ENCODE assay signal across 18 cellular contexts in genomic region chr15:91017716-91018115, GRCh38. TPM values are rescaled to one million over a fixed set of nuclear protein-coding genes. Genes with fewer than 3 reads are reported as not detected.
A peak's percentile ranks its signal among the peaks of the same experiment; 100 is the strongest.
DNase-seq lines count a peak whose midpoint lies in the region; ATAC-seq, FAIRE-seq and TF ChIP-seq lines count a peak whose summit lies in the region.
"Had no signal": no experiment of that assay in that cellular context is flagged by ENCODE, and none has a peak within 500 bp of the region (broad histone marks: within the 10 kb centered on the region; RNA-seq: fewer than 3 reads in every experiment).

No MANE protein-coding gene starts in this region.

- no peak overlapping the region for H3K4me3 Mint-ChIP-seq in T-helper 1 cell treated with Interleukin-12 subunit alpha and Interleukin-12 subunit beta and Interleukin-4 antibody, amounts not matched to agents 30 μg/mL and 1 μg/mL, for 36 hours
- H3K4me3 Mint-ChIP-seq in CD8-positive, alpha-beta memory T cell: peak overlapping the region in 2 of 7 donors; percentile 11 to 48

- peaks cover 16% of the 10 kb centered on the region for H3K4me1 ChIP-seq in CD8-positive, alpha-beta memory T cell (ENCODE audit: insufficient read depth, low read length)
- peaks cover 3% of the 10 kb centered on the region; the same call in 1 of the 2 replicates for H3K4me1 ChIP-seq in GM12878 (ENCODE audit: control insufficient read depth, insufficient read depth, low read length)
- H3K4me1 ChIP-seq in hepatocyte (ENCODE audit: insufficient read depth): peaks cover 11% of the 10 kb centered on the region
- H3K4me1 ChIP-seq: BE2C had no signal

- no peaks in the 10 kb centered on the region for H3K27me3 Mint-ChIP-seq in T-helper 1 cell treated with Interleukin-12 subunit alpha and Interleukin-12 subunit beta and Interleukin-4 antibody, amounts not matched to agents 30 μg/mL and 1 μg/mL, for 36 hours (ENCODE audit: low read depth)
- no peaks in the 10 kb centered on the region for H3K27me3 Mint-ChIP-seq in CD8-positive, alpha-beta memory T cell
- H3K27me3 Mint-ChIP-seq: CD4-positive, alpha-beta memory T cell had no signal

- no peak overlapping the region for H3K4me3 ChIP-seq in CD8-positive, alpha-beta memory T cell (ENCODE audit: low read length)
- H3K4me3 ChIP-seq in GM12878 (no peak overlapping the region), H7 (ENCODE audit: insufficient read depth, low read depth, low read length) (no peak overlapping the region), hepatocyte (no peak overlapping the region)

- H3K36me3 Mint-ChIP-seq in T-helper 1 cell treated with Interleukin-12 subunit alpha and Interleukin-12 subunit beta and Interleukin-4 antibody, amounts not matched to agents 30 μg/mL and 1 μg/mL, for 36 hours (ENCODE audit: low read depth): peaks cover 20% of the 10 kb centered on the region
- H3K36me3 Mint-ChIP-seq in CD8-positive, alpha-beta memory T cell: peaks cover 0 to 52% (median 6%) of the 10 kb centered on the region in 3 donors

- peak overlapping the region; percentile 7 for H3K27ac ChIP-seq in CD8-positive, alpha-beta memory T cell (ENCODE audit: low read depth, low read length)
- no peak overlapping the region for H3K27ac ChIP-seq in GM12878 (ENCODE audit: control insufficient read depth, insufficient read depth)
- no peak overlapping the region for H3K27ac ChIP-seq in hepatocyte
- H3K27ac ChIP-seq: 22Rv1 had no signal

- H3K79me2 ChIP-seq in GM12878 (ENCODE audit: control insufficient read depth, insufficient read depth, low read length) (peaks cover 33% of the 10 kb centered on the region), hepatocyte (peaks cover 40% of the 10 kb centered on the region)

- H3K27me3 ChIP-seq in CD8-positive, alpha-beta memory T cell (ENCODE audit: insufficient read depth, low read length, poor library complexity, severe bottlenecking): no peaks in the 10 kb centered on the region
- H3K27me3 ChIP-seq in GM12878 (replicated peaks in 1 of 2; ENCODE audit: control insufficient read depth in 2 of 2, insufficient read depth in 2 of 2, low read length in 1 of 2): no peaks in the 10 kb centered on the region
- H3K27me3 ChIP-seq in H7 (ENCODE audit: control insufficient read depth, insufficient read depth, low read length): no peaks in the 10 kb centered on the region
- H3K27me3 ChIP-seq in hepatocyte: no peaks in the 10 kb centered on the region
- H3K27me3 ChIP-seq: BE2C had no signal

- H3K4me1 Mint-ChIP-seq in T-helper 1 cell treated with Interleukin-12 subunit alpha and Interleukin-12 subunit beta and Interleukin-4 antibody, amounts not matched to agents 30 μg/mL and 1 μg/mL, for 36 hours (ENCODE audit: low read depth): peaks cover 36% of the 10 kb centered on the region
- H3K4me1 Mint-ChIP-seq in CD8-positive, alpha-beta memory T cell: peaks cover 34 to 54% (median 49%) of the 10 kb centered on the region in 3 donors

- no peak for FAIRE-seq in GM12878 (lab: Jason Lieb, UNC)
- FAIRE-seq: RCC 7860 had no signal

- no peak for TF ChIP-seq RAD21 in GM12878 (IDR thresholded peaks at IDR 0.05; ENCODE audit: insufficient read depth, low read depth, low read length)

- no peak for ATAC-seq in GM12878

- POLR2A ChIA-PET in CD8-positive, alpha-beta memory T cell (lab: Charles Lee): no interaction called here
- POLR2A ChIA-PET in GM12878 (lab: Charles Lee): no interaction called here

- no TSS peak for BruUV-seq in GM12878 (replicated peaks; lab: Mats Ljungman, UMichigan)

- H3K4me2 ChIP-seq in GM12878 (ENCODE audit: control insufficient read depth, insufficient read depth): peak overlapping the region; percentile 62; the same call in 1 of the 2 replicates
- no peak overlapping the region for H3K4me2 ChIP-seq in hepatocyte

- H3K9ac ChIP-seq in GM12878 (ENCODE audit: control insufficient read depth, insufficient read depth, low read length): no peak overlapping the region

- no peak for TF ChIP-seq EP300 in GM12878 (IDR thresholded peaks at IDR 0.05; ENCODE audit: borderline replicate concordance in 1 of 2, control insufficient read depth in 1 of 2, low read depth in 2 of 2, low read length in 2 of 2)

- H3K9me2 ChIP-seq in hepatocyte (replicated peaks; ENCODE audit: insufficient read depth): no peaks in the 10 kb centered on the region

- H3K36me3 ChIP-seq in CD8-positive, alpha-beta memory T cell (ENCODE audit: insufficient read depth, low read length): peaks cover 19% of the 10 kb centered on the region
- H3K36me3 ChIP-seq in GM12878 (ENCODE audit: control insufficient read depth in 2 of 2, insufficient read depth in 2 of 2, low read length in 1 of 2): peaks cover 7 to 12% of the 10 kb centered on the region in 2 experiments; a peak in 3 of 4 replicates
- H3K36me3 ChIP-seq in H7 (replicated peaks; ENCODE audit: control insufficient read depth, insufficient read depth, low read length): peaks cover 4% of the 10 kb centered on the region
- H3K36me3 ChIP-seq in hepatocyte (replicated peaks; ENCODE audit: insufficient read depth, low read depth): no peaks in the 10 kb centered on the region

- intact Hi-C loops in GM12878 (cut with micrococcal nuclease; ENCODE audit: unreplicated experiment): no loop called here
- intact Hi-C loops in posterior vena cava (cut with DNase I): no loop called here

- peak overlapping the region; percentile 16 for H3K27ac Mint-ChIP-seq in T-helper 1 cell treated with Interleukin-12 subunit alpha and Interleukin-12 subunit beta and Interleukin-4 antibody, amounts not matched to agents 30 μg/mL and 1 μg/mL, for 36 hours
- H3K27ac Mint-ChIP-seq in CD8-positive, alpha-beta memory T cell: peak overlapping the region; percentile 24 to 86 (median 63)

- CTCF ChIA-PET in CD8-positive, alpha-beta memory T cell (lab: Charles Lee): no interaction called here
- CTCF ChIA-PET in GM12878 (lab: Yijun Ruan, JAX): interaction anchor here (1.0 to 1.3 kb wide), 2 partner anchors 36 to 100 kb away, joined by 3 to 4 read pairs; no protein-coding TSS in a partner anchor

- RAD21 ChIA-PET in GM12878 (lab: Charles Lee; ENCODE audit: unreplicated experiment): interaction anchor here (0.6 kb wide), 1 partner anchor 20 kb away, joined by 3 read pairs; no protein-coding TSS in a partner anchor

- in situ Hi-C loops in GM12878 (cut with MboI): no loop called here

- no peak overlapping the region for H2AFZ ChIP-seq in GM12878 (ENCODE audit: control insufficient read depth, low read depth, low read length)
- H2AFZ ChIP-seq in hepatocyte: no peak overlapping the region

- SMC1A ChIA-PET in GM12878 (lab: Charles Lee; ENCODE audit: uncharacterized antibody, unreplicated experiment): interaction anchor here (0.8 kb wide), 1 partner anchor 8 kb away, joined by 3 read pairs; no protein-coding TSS in a partner anchor

- TF ChIP-seq POLR2A in GM12878 (IDR thresholded peaks at IDR 0.05; ENCODE audit: low read depth, low read length): no peak

- H4K20me1 ChIP-seq in GM12878 (ENCODE audit: control insufficient read depth, insufficient read depth) (no peaks in the 10 kb centered on the region), hepatocyte (ENCODE audit: insufficient read depth, poor library complexity, severe bottlenecking) (no peaks in the 10 kb centered on the region)

- no peaks in the 10 kb centered on the region for H3K9me3 ChIP-seq in CD8-positive, alpha-beta memory T cell (ENCODE audit: low read length)
- H3K9me3 ChIP-seq in GM12878 (replicated peaks; ENCODE audit: control insufficient read depth, insufficient read depth, low read length): no peaks in the 10 kb centered on the region
- H3K9me3 ChIP-seq in hepatocyte (ENCODE audit: low read depth): no peaks in the 10 kb centered on the region
- H3K9me3 ChIP-seq: BE2C had no signal

- no peak for TF ChIP-seq CTCF in GM12878 (IDR thresholded peaks at IDR 0.05 in 2 of 3, conservative IDR thresholded peaks at IDR 0.05 in 1 of 3; ENCODE audit: control insufficient read depth in 2 of 3, extremely low read depth in 1 of 3, insufficient read depth in 1 of 3, low read depth in 3 of 3, low read length in 3 of 3)
- no peak for TF ChIP-seq CTCF in hepatocyte (IDR thresholded peaks at IDR 0.05; ENCODE audit: poor library complexity)

- no peaks in the 10 kb centered on the region for H3K9me3 Mint-ChIP-seq in T-helper 1 cell treated with Interleukin-12 subunit alpha and Interleukin-12 subunit beta and Interleukin-4 antibody, amounts not matched to agents 30 μg/mL and 1 μg/mL, for 36 hours
- H3K9me3 Mint-ChIP-seq in CD8-positive, alpha-beta memory T cell: no peaks in the 10 kb centered on the region
- H3K9me3 Mint-ChIP-seq: CD4-positive, alpha-beta memory T cell had no signal

- 89% methylated on average over 5 of the region's 5 CpGs for WGBS in GM12878 (ENCODE audit: insufficient coverage, insufficient replicate concordance, low lambda C conversion rate, missing lambda C conversion rate)
- WGBS in hepatocyte (ENCODE audit: low lambda C conversion rate, missing lambda C conversion rate): 87% methylated on average over 5 of the region's 5 CpGs

- DNase-seq in T-helper 1 cell: no peak
- no peak for DNase-seq in CD8-positive, alpha-beta memory T cell
- no peak for DNase-seq in GM12878 (ENCODE audit: low read depth, low spot score)
- peak; percentile 22 for DNase-seq in posterior vena cava (ENCODE audit: low spot score)
- no peak for DNase-seq in H7
- DNase-seq in hepatocyte (ENCODE audit: low spot score): no peak
- no peak for DNase-seq in NCI-H526 treated with DMSO at 0.1 percent for 48 hours (lab: John Stamatoyannopoulos, UW)
- DNase-seq: BE2C; CD4-positive, alpha-beta memory T cell; DMS79 treated with DMSO at 0.1 percent for 48 hours; HCEC 1CT; IMR-90; NCI-H187 treated with DMSO at 0.1 percent for 48 hours; NCI-H69; Right ventricle myocardium superior had no signal

RNA-seq across cellular contexts. Expression of gene VPS33B, which starts 4.7 kb away (rescaled TPM):
- 10 to 100 TPM; 20.4 to 20.6 TPM for total RNA-seq in CD8-positive, alpha-beta memory T cell
- polyA plus RNA-seq in CD8-positive, alpha-beta memory T cell: 10.6 TPM
- total RNA-seq in GM12878 (2013; cell fraction: nucleolus; rRNA removed): 28.7 and 36.3 TPM in 2 replicates
- total RNA-seq in GM12878 (2014; rRNA removed) (10.1 and 11.4 TPM in 2 replicates), GM12878 (2014; rRNA removed; fragmentation: Illumina TruSeq; extraction: Trizol) (12.4 and 13.6 TPM in 2 replicates), GM12878 (2021) (19.8 and 20.0 TPM in 2 replicates), posterior vena cava (10 to 100 TPM; 10.1 to 14.3 TPM), hepatocyte (8.0 and 11.7 TPM in 2 replicates)
- polyA plus RNA-seq in GM12878 (2011; ENCODE audit: low read depth): 11.4 TPM
- polyA plus RNA-seq in GM12878 (2011; rRNA removed) (19.9 and 21.5 TPM in 2 replicates), GM12878 (2014; fragmentation: Illumina TruSeq; extraction: Trizol) (11.5 and 12.7 TPM in 2 replicates), GM12878 (2014; fragmentation: Nextera tagmentation; extraction: Ambion mirVana) (10 to 100 TPM; 11.8 to 18.6 TPM), GM12878 (2014; rRNA removed) (12.1 and 14.7 TPM in 2 replicates), GM12878 (2016; fragmentation: Nextera tagmentation; extraction: Ambion mirVana) (10 to 100 TPM; 15.7 to 18.3 TPM), hepatocyte (7.8 and 10.4 TPM in 2 replicates)
- 13.6 and 15.6 TPM in 2 replicates for polyA plus RNA-seq in GM12878 (2011; cell fraction: cytosol; rRNA removed)
- 38.0 and 43.6 TPM in 2 replicates for polyA plus RNA-seq in GM12878 (2011; cell fraction: nucleus; rRNA removed)
- 21.1 and 33.7 TPM in 2 replicates for polyA plus RNA-seq in GM12878 (2012)
- 15.6 and 19.5 TPM in 2 replicates for polyA minus RNA-seq in GM12878 (2011; rRNA and poly(A)+ RNA removed)
- polyA minus RNA-seq in GM12878 (2011; cell fraction: cytosol; rRNA and poly(A)+ RNA removed): 8.2 and 16.7 TPM in 2 replicates
- polyA minus RNA-seq in GM12878 (2011; cell fraction: nucleus; rRNA and poly(A)+ RNA removed): 13.3 and 24.9 TPM in 2 replicates
- 13.7 and 16.6 TPM in 2 replicates for total RNA-seq in H7 (2014; rRNA removed; shearing (Covaris generic))

RNA-seq across cellular contexts. Expression of gene PRC1, which starts 23.4 kb away (rescaled TPM):
- total RNA-seq in CD8-positive, alpha-beta memory T cell: 10 to 100 TPM; 79.7 to 79.9 TPM
- polyA plus RNA-seq in CD8-positive, alpha-beta memory T cell: 3.4 TPM
- total RNA-seq in GM12878 (2013; cell fraction: nucleolus; rRNA removed): 219 and 229 TPM in 2 replicates
- total RNA-seq in GM12878 (2014; rRNA removed) (139 and 158 TPM in 2 replicates), GM12878 (2014; rRNA removed; fragmentation: Illumina TruSeq; extraction: Trizol) (150 and 156 TPM in 2 replicates), GM12878 (2021) (108 and 113 TPM in 2 replicates), posterior vena cava (1 to 10 TPM; 6.2 to 7.9 TPM), hepatocyte (29.2 and 35.8 TPM in 2 replicates)
- 74.2 TPM for polyA plus RNA-seq in GM12878 (2011; ENCODE audit: low read depth)
- polyA plus RNA-seq in GM12878 (2011; rRNA removed) (241 and 262 TPM in 2 replicates), GM12878 (2014; fragmentation: Illumina TruSeq; extraction: Trizol) (161 and 192 TPM in 2 replicates), GM12878 (2014; fragmentation: Nextera tagmentation; extraction: Ambion mirVana) (100 to 1,000 TPM; 100 to 130 TPM), GM12878 (2014; rRNA removed) (118 and 133 TPM in 2 replicates), GM12878 (2016; fragmentation: Nextera tagmentation; extraction: Ambion mirVana) (100 to 1,000 TPM; 109 to 110 TPM), hepatocyte (21.5 and 29.8 TPM in 2 replicates)
- 209 and 229 TPM in 2 replicates for polyA plus RNA-seq in GM12878 (2011; cell fraction: cytosol; rRNA removed)
- 514 and 607 TPM in 2 replicates for polyA plus RNA-seq in GM12878 (2011; cell fraction: nucleus; rRNA removed)
- 59.3 and 84.1 TPM in 2 replicates for polyA plus RNA-seq in GM12878 (2012)
- polyA minus RNA-seq in GM12878 (2011; rRNA and poly(A)+ RNA removed): 232 and 236 TPM in 2 replicates
- polyA minus RNA-seq in GM12878 (2011; cell fraction: cytosol; rRNA and poly(A)+ RNA removed): 75.6 and 81.0 TPM in 2 replicates
- polyA minus RNA-seq in GM12878 (2011; cell fraction: nucleus; rRNA and poly(A)+ RNA removed): 105 and 119 TPM in 2 replicates
- 143 and 195 TPM in 2 replicates for total RNA-seq in H7 (2014; rRNA removed; shearing (Covaris generic))
